In the genomic region with DNA sequence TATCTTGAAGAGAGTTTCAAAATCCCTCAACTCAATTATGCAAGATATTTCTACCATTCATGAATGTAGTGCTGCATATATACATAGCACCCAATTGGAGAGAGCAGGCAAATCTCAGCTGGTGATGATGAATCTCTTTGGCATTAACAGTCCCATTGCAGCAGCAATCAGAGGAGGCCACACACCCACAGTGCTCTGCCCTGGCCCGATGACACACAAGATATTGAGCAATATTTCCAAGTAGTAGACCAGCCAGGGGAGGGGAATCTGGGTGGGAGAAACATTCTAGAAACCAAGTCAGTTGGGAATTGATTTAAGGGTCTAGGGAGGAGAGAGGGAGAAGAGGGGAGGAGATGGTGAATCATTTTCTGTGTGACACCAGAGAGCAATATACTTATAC, we compare ENCODE assay signal across 13 cellular contexts. TPM values are rescaled to one million over a fixed set of nuclear protein-coding genes. Genes with fewer than 3 reads are reported as not detected.
DNase-seq lines count a peak whose midpoint lies in the region; ATAC-seq, FAIRE-seq and TF ChIP-seq lines count a peak whose summit lies in the region.
"Had no signal": no experiment of that assay in that cellular context is flagged by ENCODE, and none has a peak within 500 bp of the region (broad histone marks: within the 10 kb centered on the region; RNA-seq: fewer than 3 reads in every experiment).

No MANE protein-coding gene starts in this region.

- H3K9me3 ChIP-seq in right atrium auricular region, result no peaks in the 10 kb centered on the region
- no peaks in the 10 kb centered on the region for H3K9me3 ChIP-seq in SK-N-SH
- no peaks in the 10 kb centered on the region for H3K9me3 ChIP-seq in stomach

- TF ChIP-seq CTCF in right atrium auricular region (IDR thresholded peaks at IDR 0.05) (no peak), SK-N-SH (IDR thresholded peaks at IDR 0.05) (no peak), stomach (IDR thresholded peaks at IDR 0.05) (no peak)

- TF ChIP-seq RAD21 in SK-N-SH (IDR thresholded peaks at IDR 0.05; ENCODE audit: low read length), result no peak

- ATAC-seq in left ventricle myocardium superior, result peak; percentile 31
- no peak for ATAC-seq in GM21619 (IDR thresholded peaks at IDR 0.05; ENCODE audit: unreplicated experiment)
- ATAC-seq: effector memory CD8-positive, alpha-beta T cell; left lobe of liver had no signal

- H3F3A ChIP-seq in SK-N-SH (replicated peaks; ENCODE audit: insufficient read depth), result peaks cover 3% of the 10 kb centered on the region

- POLR2A ChIA-PET in SK-N-SH (lab: Yijun Ruan, JAX), result no interaction called here

- no peak for FAIRE-seq in urothelium cell line (lab: Jason Lieb, UNC)

- TF ChIP-seq EP300 in SK-N-SH (IDR thresholded peaks at IDR 0.05; ENCODE audit: borderline replicate concordance in 1 of 2, low read depth in 1 of 2, low read length in 1 of 2) (no peak), stomach (IDR thresholded peaks at IDR 0.05) (no peak)

- H3K4me3 ChIP-seq in right atrium auricular region (no peak overlapping the region), SK-N-SH (ENCODE audit: low read depth in 2 of 2, low read length in 1 of 2) (no peak overlapping the region), stomach (no peak overlapping the region)

- DNase-seq in left ventricle myocardium superior (no peak), right atrium auricular region (ENCODE audit: low spot score) (no peak), SK-N-SH (no peak), fibroblast of the conjunctiva (ENCODE audit: low read depth) (peak; percentile 90), urothelium cell line (ENCODE audit: low spot score) (peak; percentile 72), stomach (no peak)
- DNase-seq in activated effector memory CD4-positive, alpha-beta T cell treated with Interleukin-2 at 50 U/mL for 16 hours, result no peak
- DNase-seq: effector memory CD8-positive, alpha-beta T cell; Kasumi-1; NCI-H774; stimulated activated CD8-positive, alpha-beta memory T cell treated with anti-CD3 and anti-CD28 coated beads, Interleukin-4, amount 100 ng/mL, for 48 hours had no signal

- H3K4me1 ChIP-seq in right atrium auricular region (no peaks in the 10 kb centered on the region), SK-N-SH (ENCODE audit: control insufficient read depth in 1 of 2, insufficient read depth in 2 of 2, low read depth in 1 of 2, low read length in 1 of 2) (peaks cover 0 to 10% of the 10 kb centered on the region in 2 experiments; a peak in 2 of 4 replicates), stomach (no peaks in the 10 kb centered on the region)

- H2AFZ ChIP-seq in SK-N-SH (ENCODE audit: low read depth), result no peak overlapping the region

- TF ChIP-seq POLR2A in stomach (IDR thresholded peaks at IDR 0.05), result no peak

- H3K4me2 ChIP-seq in SK-N-SH, result no peak overlapping the region

- CTCF ChIA-PET in SK-N-SH (lab: Yijun Ruan, JAX), result no interaction called here

- no peaks in the 10 kb centered on the region for H3K27me3 ChIP-seq in right atrium auricular region
- H3K27me3 ChIP-seq in SK-N-SH (ENCODE audit: insufficient read depth), result no peaks in the 10 kb centered on the region
- no peaks in the 10 kb centered on the region for H3K27me3 ChIP-seq in stomach

- no peak overlapping the region for H3K9ac ChIP-seq in SK-N-SH

- no peak overlapping the region for H3K27ac ChIP-seq in right atrium auricular region
- H3K27ac ChIP-seq in SK-N-SH (ENCODE audit: low read depth in 2 of 2, low read length in 1 of 2), result no peak overlapping the region
- no peak overlapping the region for H3K27ac ChIP-seq in stomach

- H3K9me2 ChIP-seq in SK-N-SH, result no peaks in the 10 kb centered on the region

- H3K36me3 ChIP-seq in right atrium auricular region (no peaks in the 10 kb centered on the region), SK-N-SH (replicated peaks in 1 of 2; ENCODE audit: control insufficient read depth in 1 of 2, insufficient read depth in 2 of 2, low read length in 1 of 2) (no peaks in the 10 kb centered on the region), stomach (no peaks in the 10 kb centered on the region)

- WGBS in SK-N-SH (ENCODE audit: low lambda C conversion rate), result 27% methylated on average over 1 of the region's 1 CpG
- 38 to 74% (median 71%) methylated on average over 1 of the region's 1 CpG for WGBS in stomach, 5 donors

- intact Hi-C loops in left ventricle myocardium superior (cut with micrococcal nuclease), result no loop called here
- intact Hi-C loops in stomach (cut with DNase I; ENCODE audit: low total_unique reads), result no loop called here

- no peaks in the 10 kb centered on the region for H4K20me1 ChIP-seq in SK-N-SH (ENCODE audit: insufficient read depth)

- H3K79me2 ChIP-seq in SK-N-SH (ENCODE audit: insufficient read depth), result no peaks in the 10 kb centered on the region

TF ChIP-seq in SK-N-SH, 30 proteins besides CTCF, POLR2A, EP300 and RAD21 (continues in another document):
- TF ChIP-seq FOXM1 (IDR thresholded peaks at IDR 0.05; ENCODE audit: low read depth) (no peak), CHD2 (IDR thresholded peaks at IDR 0.05; ENCODE audit: low read length, partially characterized antibody) (no peak), JUND (IDR thresholded peaks at IDR 0.05) (peak; percentile 59), ELF1 (IDR thresholded peaks at IDR 0.05) (no peak), GABPA (IDR thresholded peaks at IDR 0.05; ENCODE audit: low read depth) (no peak), USF2 (IDR thresholded peaks at IDR 0.05; ENCODE audit: borderline replicate concordance, low read depth, low read length) (no peak), TCF12 (IDR thresholded peaks at IDR 0.05) (peak; percentile 47), POLR2AphosphoS5 (IDR thresholded peaks at IDR 0.05; ENCODE audit: low read depth, low read length) (no peak), RCOR1 (IDR thresholded peaks at IDR 0.05; ENCODE audit: low read length) (no peak), RXRA (IDR thresholded peaks at IDR 0.05; ENCODE audit: borderline replicate concordance, low read depth) (no peak), TEAD4 (IDR thresholded peaks at IDR 0.05; ENCODE audit: borderline replicate concordance, insufficient read depth) (no peak), MEF2A (IDR thresholded peaks at IDR 0.05; ENCODE audit: borderline replicate concordance, low read depth) (no peak), REST (IDR thresholded peaks at IDR 0.05; ENCODE audit: low read depth, low read length) (no peak), MXI1 (IDR thresholded peaks at IDR 0.05; ENCODE audit: low read depth, low read length) (no peak), SMC3 (IDR thresholded peaks at IDR 0.05; ENCODE audit: low read depth, low read length) (no peak), FOXJ3 (CRISPR knock-in tag; IDR thresholded peaks at IDR 0.05) (no peak), NFIC (IDR thresholded peaks at IDR 0.05; ENCODE audit: borderline replicate concordance) (0 out of 2 replicates have a peak, but pooled peaks have one; percentile 30), FOSL2 (IDR thresholded peaks at IDR 0.05; ENCODE audit: borderline replicate concordance, low read depth) (peak; percentile 62; the same call in 1 of the 2 replicates), RFX5 (IDR thresholded peaks at IDR 0.05; ENCODE audit: low read length) (no peak)

RNA-seq across cellular contexts. Expression of gene C5orf63, which starts 14.9 kb away (rescaled TPM):
- 10.9 TPM for total RNA-seq in left ventricle myocardium superior
- total RNA-seq in right atrium auricular region, result 1 to 10 TPM; 1.7 to 2.8 TPM
- 3.6 and 4.9 TPM in 2 replicates for polyA plus RNA-seq in SK-N-SH (2012; rRNA removed)
- polyA plus RNA-seq in SK-N-SH (2012; cell fraction: cytosol; rRNA removed), result 3.5 and 4.5 TPM in 2 replicates
- 3.8 and 8.7 TPM in 2 replicates for polyA plus RNA-seq in SK-N-SH (2012; cell fraction: nucleus; rRNA removed)
- total RNA-seq in stomach, result 10 to 100 TPM in 3 of 5 donors, 1 to 10 TPM in 1, under 1 TPM in 1; 0.45 to 16.8 (median 12.3) TPM
- 1 to 10 TPM; 2.0 to 5.2 (median 4.7) TPM for polyA plus RNA-seq in stomach

RNA-seq across cellular contexts. Expression of gene MARCHF3, which starts 57.9 kb away (rescaled TPM):
- 25.0 TPM for total RNA-seq in left ventricle myocardium superior
- 10 to 100 TPM; 14.5 to 19.7 TPM for total RNA-seq in right atrium auricular region
- 21.5 and 32.4 TPM in 2 replicates for polyA plus RNA-seq in SK-N-SH (2012; rRNA removed)
- polyA plus RNA-seq in SK-N-SH (2012; cell fraction: cytosol; rRNA removed), result 22.5 and 25.9 TPM in 2 replicates
- 10.0 and 18.4 TPM in 2 replicates for polyA plus RNA-seq in SK-N-SH (2012; cell fraction: nucleus; rRNA removed)
- total RNA-seq in stomach, result 10 to 100 TPM in 1 of 5 donors, 1 to 10 TPM in 3, not detected in 1; 2.6 to 11.9 (median 4.3) TPM
- polyA plus RNA-seq in stomach, result 1 to 10 TPM; 1.1 to 2.2 (median 1.3) TPM

Comparison
In these comparisons a context has a peak if more than half of its experiments do, and no peak if none do; other contexts are left out.
1. DNase-seq: peak in fibroblast of the conjunctiva (single experiment) and urothelium cell line (single experiment); none in left ventricle myocardium superior (single experiment), right atrium auricular region (single experiment), SK-N-SH (single experiment), stomach (single experiment) and activated effector memory CD4-positive, alpha-beta T cell treated with Interleukin-2 at 50 U/mL for 16 hours (single experiment).